In the genomic region with DNA sequence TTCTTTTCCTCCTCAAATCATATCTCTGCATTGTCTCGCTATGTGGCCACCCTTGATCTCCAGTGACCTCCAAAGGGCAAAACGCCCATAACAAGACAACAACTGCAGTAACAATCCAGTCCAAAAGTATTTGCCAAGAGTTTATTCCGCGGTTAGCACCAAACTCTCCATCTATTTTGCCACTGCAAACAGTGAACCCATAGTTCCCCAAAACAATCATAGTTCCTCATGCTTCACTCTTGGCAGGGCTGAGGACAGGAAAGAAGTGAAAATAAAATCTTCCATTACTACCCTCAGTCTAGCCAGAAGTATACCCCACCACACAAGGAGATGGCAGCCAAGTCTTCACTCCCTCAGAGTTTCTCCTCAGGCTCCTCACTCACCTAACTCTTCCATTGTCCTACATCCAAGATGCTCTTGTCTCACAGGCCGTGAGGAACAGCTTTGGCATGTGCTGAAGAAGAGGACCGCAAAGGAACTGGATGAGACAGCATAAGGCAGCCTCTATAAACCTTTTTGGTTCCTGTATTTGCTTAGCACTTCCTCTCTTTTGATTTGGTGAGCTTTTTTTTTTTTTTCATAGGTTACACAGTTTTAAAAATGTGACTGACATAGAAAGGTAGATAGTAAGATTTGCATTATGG, we compare ENCODE assay signal across 8 cellular contexts. TPM values are rescaled to one million over a fixed set of nuclear protein-coding genes. Genes with fewer than 3 reads are reported as not detected.
DNase-seq lines count a peak whose midpoint lies in the region; ATAC-seq and TF ChIP-seq lines count a peak whose summit lies in the region.

TSS of gene LPXN (minus strand) at position 480 of the 644 bp plus-strand sequence. CDS start at position 396, 84 bp downstream.

- CTCF ChIA-PET in CD8-positive, alpha-beta T cell (lab: Charles Lee), result interaction anchor here (1.3 to 5.2 kb wide), 2 partner anchors 8 to 9 kb away, joined by 3 to 67 read pairs; no protein-coding TSS in a partner anchor
- CTCF ChIA-PET in activated CD4-positive, alpha-beta memory T cell treated with anti-CD3 and anti-CD28 coated beads for 36 hours (lab: Charles Lee), result interaction anchor here (0.6 to 3.3 kb wide), 13 partner anchors 7 to 103 kb away, joined by 3 to 28 read pairs (median 7); no protein-coding TSS in a partner anchor

- peak within 1 kb of the TSS; percentile 100 for H3K27ac Mint-ChIP-seq in CD8-positive, alpha-beta T cell
- peak within 1 kb of the TSS; percentile 100 for H3K27ac Mint-ChIP-seq in activated CD4-positive, alpha-beta memory T cell treated with anti-CD3 and anti-CD28 coated beads for 36 hours

- peak within 1 kb of the TSS; percentile 99 for H3K4me3 ChIP-seq in CD8-positive, alpha-beta T cell (ENCODE audit: low read depth, low read length)
- H3K4me3 ChIP-seq in Loucy (ENCODE audit: low read length, poor library complexity, severe bottlenecking) (peak within 1 kb of the TSS; percentile 86), esophagus squamous epithelium (peak within 1 kb of the TSS in 3 of 4 donors; percentile 10 to 38 (median 31))

- no peak for ATAC-seq in CD8-positive, alpha-beta T cell
- ATAC-seq in sciatic nerve, result no peak
- ATAC-seq in GM18498 (IDR thresholded peaks at IDR 0.05; ENCODE audit: unreplicated experiment), result no peak
- no peak for ATAC-seq in HG02642 (IDR thresholded peaks at IDR 0.05; ENCODE audit: poor library complexity, unreplicated experiment)

- H2AFZ ChIP-seq in Loucy (ENCODE audit: low read length), result no peak within 1 kb of the TSS

- peak; percentile 22 to 77 (median 60) for DNase-seq in CD8-positive, alpha-beta T cell
- DNase-seq in activated CD4-positive, alpha-beta memory T cell treated with anti-CD3 and anti-CD28 coated beads for 36 hours, result peak; percentile 67
- DNase-seq in esophagus squamous epithelium (lab: John Stamatoyannopoulos, UW) (no peak), sciatic nerve (ENCODE audit: low spot score) (no peak), NCI-H1092 (lab: John Stamatoyannopoulos, UW) (no peak)

- intact Hi-C loops in CD8-positive, alpha-beta T cell (cut with DNase I, micrococcal nuclease), result loop anchor here (1.0 to 10.0 kb wide), 9 partner anchors 50 to 1251 kb away; partner anchors contain the start of genes FAM111A (in 1 of the 2), MED19 (in 1 of the 2), MRPL16 (in 1 of the 2) and OSBP (in 1 of the 2)
- intact Hi-C loops in activated CD4-positive, alpha-beta memory T cell treated with anti-CD3 and anti-CD28 coated beads for 36 hours (cut with micrococcal nuclease), result loop anchor here (2.0 to 5.0 kb wide), 5 partner anchors 152 to 1248 kb away; partner anchors contain the start of gene OSBP
- intact Hi-C loops in esophagus squamous epithelium (cut with DNase I) (no loop called here), sciatic nerve (cut with DNase I) (no loop called here)

- peaks cover 68% of the 10 kb centered on the region for H3K4me1 Mint-ChIP-seq in CD8-positive, alpha-beta T cell (ENCODE audit: low read depth)
- peaks cover 35% of the 10 kb centered on the region for H3K4me1 Mint-ChIP-seq in activated CD4-positive, alpha-beta memory T cell treated with anti-CD3 and anti-CD28 coated beads for 36 hours (ENCODE audit: low read depth)

- no peaks in the 10 kb centered on the region for H3K27me3 Mint-ChIP-seq in CD8-positive, alpha-beta T cell (ENCODE audit: low read depth)
- H3K27me3 Mint-ChIP-seq in activated CD4-positive, alpha-beta memory T cell treated with anti-CD3 and anti-CD28 coated beads for 36 hours, result no peaks in the 10 kb centered on the region

- H3K9me3 ChIP-seq in CD8-positive, alpha-beta T cell (ENCODE audit: low read length), result no peaks in the 10 kb centered on the region
- H3K9me3 ChIP-seq in Loucy (ENCODE audit: insufficient read depth, low read depth, low read length), result no peaks in the 10 kb centered on the region
- H3K9me3 ChIP-seq in esophagus squamous epithelium, result no peaks in the 10 kb centered on the region

- H3K9me3 Mint-ChIP-seq in CD8-positive, alpha-beta T cell, result no peaks in the 10 kb centered on the region
- H3K9me3 Mint-ChIP-seq in activated CD4-positive, alpha-beta memory T cell treated with anti-CD3 and anti-CD28 coated beads for 36 hours, result no peaks in the 10 kb centered on the region

- peak within 1 kb of the TSS; percentile 97 for H3K4me2 ChIP-seq in Loucy (ENCODE audit: low read depth, low read length, poor library complexity, severe bottlenecking)

- peaks cover 18% of the 10 kb centered on the region for H4K20me1 ChIP-seq in Loucy (ENCODE audit: insufficient read depth, low read length, poor library complexity, severe bottlenecking)

- TF ChIP-seq POLR2A in esophagus squamous epithelium (IDR thresholded peaks at IDR 0.05), result peak in 1 of 4 donors; percentile 58

- no peaks in the 10 kb centered on the region for H3K9me2 ChIP-seq in Loucy (replicated peaks; ENCODE audit: low read depth, low read length)

- H3K4me3 Mint-ChIP-seq in CD8-positive, alpha-beta T cell, result peak within 1 kb of the TSS; percentile 99
- H3K4me3 Mint-ChIP-seq in activated CD4-positive, alpha-beta memory T cell treated with anti-CD3 and anti-CD28 coated beads for 36 hours, result peak within 1 kb of the TSS; percentile 87

- peak within 1 kb of the TSS; percentile 99 for H3K27ac ChIP-seq in CD8-positive, alpha-beta T cell (ENCODE audit: low read depth, low read length)
- peak within 1 kb of the TSS; percentile 95 to 100 (median 100) for H3K27ac ChIP-seq in esophagus squamous epithelium

- H3K79me2 ChIP-seq in Loucy (ENCODE audit: insufficient read depth, low read length), result peaks cover 73% of the 10 kb centered on the region

- H3K4me1 ChIP-seq in CD8-positive, alpha-beta T cell (ENCODE audit: insufficient read depth, low read length), result peaks cover 48% of the 10 kb centered on the region
- H3K4me1 ChIP-seq in Loucy (ENCODE audit: insufficient read depth, low read length, poor library complexity, severe bottlenecking) (peaks cover 53% of the 10 kb centered on the region), esophagus squamous epithelium (peaks cover 16 to 59% (median 52%) of the 10 kb centered on the region in 3 donors)

- POLR2A ChIA-PET in CD8-positive, alpha-beta T cell (lab: Charles Lee), result interaction anchor here (0.6 to 4.3 kb wide), 4 partner anchors 7 to 405 kb away, joined by 3 to 39 read pairs (median 3); no protein-coding TSS in a partner anchor
- POLR2A ChIA-PET in activated CD4-positive, alpha-beta memory T cell treated with anti-CD3 and anti-CD28 coated beads for 36 hours (lab: Charles Lee), result interaction anchor here (0.7 to 3.6 kb wide), 4 partner anchors 23 to 52 kb away, joined by 3 to 20 read pairs (median 4); no protein-coding TSS in a partner anchor

- 53% methylated on average over 6 of the region's 6 CpGs for WGBS in esophagus squamous epithelium, 2 donors

- no peak for TF ChIP-seq CTCF in CD8-positive, alpha-beta T cell (IDR thresholded peaks at IDR 0.05)
- peak; percentile 52 for TF ChIP-seq CTCF in Loucy (conservative IDR thresholded peaks at IDR 0.05; ENCODE audit: low read length)
- TF ChIP-seq CTCF in esophagus squamous epithelium (IDR thresholded peaks at IDR 0.05), result no peak

- no peaks in the 10 kb centered on the region for H3K36me3 ChIP-seq in CD8-positive, alpha-beta T cell (ENCODE audit: insufficient read depth, low read length)
- peaks cover 2% of the 10 kb centered on the region; the same call in 1 of the 2 replicates for H3K36me3 ChIP-seq in Loucy (ENCODE audit: insufficient read depth, low read length)
- H3K36me3 ChIP-seq in esophagus squamous epithelium, result peaks cover 0 to 1% (median 0%) of the 10 kb centered on the region in 3 donors

- H3K9ac ChIP-seq in Loucy (ENCODE audit: low read depth, low read length, poor library complexity, severe bottlenecking), result peak within 1 kb of the TSS; percentile 99

- no peaks in the 10 kb centered on the region for H3K27me3 ChIP-seq in CD8-positive, alpha-beta T cell (ENCODE audit: insufficient read depth, low read length)
- H3K27me3 ChIP-seq in Loucy (ENCODE audit: insufficient read depth, low read length, poor library complexity, severe bottlenecking) (peaks cover 4% of the 10 kb centered on the region), esophagus squamous epithelium (no peaks in the 10 kb centered on the region)

- peaks cover 19% of the 10 kb centered on the region for H3F3A ChIP-seq in Loucy (ENCODE audit: low read depth)

- H3K36me3 Mint-ChIP-seq in CD8-positive, alpha-beta T cell, result peaks cover 30% of the 10 kb centered on the region
- H3K36me3 Mint-ChIP-seq in activated CD4-positive, alpha-beta memory T cell treated with anti-CD3 and anti-CD28 coated beads for 36 hours, result peaks cover 36% of the 10 kb centered on the region

RNA-seq across cellular contexts. Expression of gene LPXN, which starts in this region (rescaled TPM):
- 10 to 100 TPM; 28.1 to 31.3 TPM for total RNA-seq in CD8-positive, alpha-beta T cell
- total RNA-seq in activated CD4-positive, alpha-beta memory T cell treated with anti-CD3 and anti-CD28 coated beads for 36 hours, result 100 to 1,000 TPM; 108 TPM
- 10 to 100 TPM in 1 of 4 donors, 1 to 10 TPM in 3; 1.7 to 12.4 (median 4.4) TPM for total RNA-seq in esophagus squamous epithelium
- 17.2 TPM for total RNA-seq in sciatic nerve

Comparison
In these comparisons a context has a peak if more than half of its experiments do, and no peak if none do; other contexts are left out.
1. DNase-seq: peak in CD8-positive, alpha-beta T cell (7 of 7) and activated CD4-positive, alpha-beta memory T cell treated with anti-CD3 and anti-CD28 coated beads for 36 hours (single experiment); none in esophagus squamous epithelium (single experiment), sciatic nerve (single experiment) and NCI-H1092 (single experiment).
2. H3K4me3 ChIP-seq: peak in every context shown above with its lines; median percentile 99 in CD8-positive, alpha-beta T cell; 86 in Loucy; 31 in esophagus squamous epithelium.
3. intact Hi-C loops: an anchor here in CD8-positive, alpha-beta T cell (1.0 to 10.0 kb wide) and activated CD4-positive, alpha-beta memory T cell treated with anti-CD3 and anti-CD28 coated beads for 36 hours (2.0 to 5.0 kb wide); none called in esophagus squamous epithelium and sciatic nerve.